Comparison of ENCODE assay signal across 11 cellular contexts in the genomic region with DNA sequence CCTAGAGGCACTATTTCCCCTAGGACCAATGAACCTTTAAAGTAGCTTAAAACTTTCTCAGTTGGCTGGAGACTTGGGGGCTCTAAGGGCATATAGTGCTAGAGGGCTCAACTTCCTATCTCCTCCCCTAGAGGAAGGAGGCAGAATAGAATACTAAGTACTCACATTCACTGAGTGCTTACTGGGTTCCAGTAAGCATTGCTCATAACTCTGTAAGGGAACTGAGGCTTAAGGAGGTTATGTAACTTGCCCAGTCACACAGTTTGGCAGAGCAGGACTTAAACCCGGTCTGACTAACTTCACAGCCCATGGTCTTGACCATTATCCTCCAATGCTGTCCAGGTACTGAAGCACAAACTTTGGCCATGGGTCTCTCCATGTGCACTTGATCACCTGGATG. TPM values are rescaled to one million over a fixed set of nuclear protein-coding genes. Genes with fewer than 3 reads are reported as not detected.
DNase-seq lines count a peak whose midpoint lies in the region; ATAC-seq and TF ChIP-seq lines count a peak whose summit lies in the region.
"Had no signal": no experiment of that assay in that cellular context is flagged by ENCODE, and none has a peak within 500 bp of the region (broad histone marks: within the 10 kb centered on the region; RNA-seq: fewer than 3 reads in every experiment).

No MANE protein-coding gene starts in this region.

- H3K36me3 Mint-ChIP-seq in stimulated activated effector memory CD8-positive, alpha-beta T cell treated with anti-CD3 and anti-CD28 coated beads, Interleukin-12 subunit alpha, Interleukin-12 subunit beta, amount 100 ng/mL, for 72 hours: no peaks in the 10 kb centered on the region
- peaks cover 8% of the 10 kb centered on the region for H3K36me3 Mint-ChIP-seq in T-cell

- TF ChIP-seq CTCF in gastroesophageal sphincter (IDR thresholded peaks at IDR 0.05): peak in 1 of 4 experiments; percentile 16

- H3K27ac Mint-ChIP-seq in stimulated activated effector memory CD8-positive, alpha-beta T cell treated with anti-CD3 and anti-CD28 coated beads, Interleukin-12 subunit alpha, Interleukin-12 subunit beta, amount 100 ng/mL, for 72 hours: no peak overlapping the region
- H3K27ac Mint-ChIP-seq in T-cell: no peak overlapping the region
- H3K27ac Mint-ChIP-seq: activated T-helper 1 cell treated with anti-CD3 and anti-CD28 coated beads, Interleukin-12 subunit alpha, Interleukin-12 subunit beta, Interleukin-2, Interleukin-4 antibody, amounts not matched to agents 30 ng/mL and 10 ng/mL and 1 ng/mL, durations not matched to agents 14 hours and 24 hours and 36 hours had no signal

- H3K4me3 ChIP-seq in gastroesophageal sphincter: no peak overlapping the region

- POLR2A ChIA-PET in T-cell (lab: Charles Lee): interaction anchor here in 1 of 2 donors (1.0 kb wide), 1 partner anchor 10 kb away, joined by 3 read pairs; no protein-coding TSS in a partner anchor

- CTCF ChIA-PET in T-cell (lab: Charles Lee): interaction anchor here (0.6 to 0.9 kb wide), 4 partner anchors 28 to 140 kb away, joined by 3 read pairs; no protein-coding TSS in a partner anchor

- no peak overlapping the region for H3K4me3 Mint-ChIP-seq in stimulated activated effector memory CD8-positive, alpha-beta T cell treated with anti-CD3 and anti-CD28 coated beads, Interleukin-12 subunit alpha, Interleukin-12 subunit beta, amount 100 ng/mL, for 72 hours
- no peak overlapping the region for H3K4me3 Mint-ChIP-seq in T-cell
- H3K4me3 Mint-ChIP-seq: activated T-helper 1 cell treated with anti-CD3 and anti-CD28 coated beads, Interleukin-12 subunit alpha, Interleukin-12 subunit beta, Interleukin-2, Interleukin-4 antibody, amounts not matched to agents 30 ng/mL and 10 ng/mL and 1 ng/mL, durations not matched to agents 14 hours and 24 hours and 36 hours had no signal

- DNase-seq in DMS 273 (lab: John Stamatoyannopoulos, UW; ENCODE audit: unreplicated experiment) (peak; percentile 15), DMS 273 treated with DMSO at 0.1 percent for 48 hours (lab: John Stamatoyannopoulos, UW) (no peak), SIG-M5 treated with dmso at 0.1 percent for 504 hours (lab: John Stamatoyannopoulos, UW; ENCODE audit: unreplicated experiment) (peak; percentile 75), T-cell (no peak)
- no peak for DNase-seq in stimulated activated effector memory CD8-positive, alpha-beta T cell treated with anti-CD3 and anti-CD28 coated beads, Interleukin-12 subunit alpha, Interleukin-12 subunit beta, amount 100 ng/mL, for 72 hours (ENCODE audit: low spot score in 2 of 2)
- DNase-seq: NCI-H2029 had no signal

- WGBS in gastroesophageal sphincter (ENCODE audit: low coverage in 1 of 2), 2 donors: 50% methylated on average over 1 of the region's 1 CpG; no CpG with 5 or more reads in 1 of the 2 donors

- no peak for ATAC-seq in gastroesophageal sphincter
- peak; percentile 79 for ATAC-seq in stimulated activated effector memory CD8-positive, alpha-beta T cell treated with anti-CD3 and anti-CD28 coated beads, Interleukin-12 subunit alpha, Interleukin-12 subunit beta, amount 100 ng/mL, for 72 hours
- no peak for ATAC-seq in GM19467 (IDR thresholded peaks at IDR 0.05; ENCODE audit: unreplicated experiment)
- no peak for ATAC-seq in T-cell (replicated peaks in 1 of 4)
- ATAC-seq in GM21619 (IDR thresholded peaks at IDR 0.05; ENCODE audit: unreplicated experiment): no peak

- no peak for TF ChIP-seq POLR2A in gastroesophageal sphincter (IDR thresholded peaks at IDR 0.05)

- H3K27ac ChIP-seq in gastroesophageal sphincter: peak overlapping the region in 3 of 4 donors; percentile 4 to 79 (median 77)
- H3K27ac ChIP-seq: 22Rv1 had no signal

- peaks cover 2% of the 10 kb centered on the region for H3K4me1 Mint-ChIP-seq in stimulated activated effector memory CD8-positive, alpha-beta T cell treated with anti-CD3 and anti-CD28 coated beads, Interleukin-12 subunit alpha, Interleukin-12 subunit beta, amount 100 ng/mL, for 72 hours
- peaks cover under 1 to 2% (median under 1%) of the 10 kb centered on the region in 3 donors for H3K4me1 Mint-ChIP-seq in T-cell

- TF ChIP-seq EP300 in gastroesophageal sphincter (IDR thresholded peaks at IDR 0.05): no peak

- no peaks in the 10 kb centered on the region for H3K27me3 ChIP-seq in gastroesophageal sphincter

- no peaks in the 10 kb centered on the region for H3K9me3 ChIP-seq in gastroesophageal sphincter

- no peaks in the 10 kb centered on the region for H3K27me3 Mint-ChIP-seq in T-cell

- H3K36me3 ChIP-seq in gastroesophageal sphincter: peaks cover 0 to 5% of the 10 kb centered on the region in 2 donors

- no peaks in the 10 kb centered on the region for H3K9me3 Mint-ChIP-seq in stimulated activated effector memory CD8-positive, alpha-beta T cell treated with anti-CD3 and anti-CD28 coated beads, Interleukin-12 subunit alpha, Interleukin-12 subunit beta, amount 100 ng/mL, for 72 hours
- H3K9me3 Mint-ChIP-seq in T-cell: no peaks in the 10 kb centered on the region
- H3K9me3 Mint-ChIP-seq: activated T-helper 1 cell treated with anti-CD3 and anti-CD28 coated beads, Interleukin-12 subunit alpha, Interleukin-12 subunit beta, Interleukin-2, Interleukin-4 antibody, amounts not matched to agents 30 ng/mL and 10 ng/mL and 1 ng/mL, durations not matched to agents 14 hours and 24 hours and 36 hours had no signal

- peaks cover 10 to 87% (median 15%) of the 10 kb centered on the region in 3 donors for H3K4me1 ChIP-seq in gastroesophageal sphincter

RNA-seq across cellular contexts. Expression of a gene that starts 12.5 kb away (rescaled TPM):
- total RNA-seq in gastroesophageal sphincter (10 to 100 TPM; 50.8 to 80.5 (median 78.0) TPM), T-cell (10 to 100 TPM; 24.2 to 75.5 (median 33.1) TPM)

RNA-seq across cellular contexts. Expression of a gene that starts 13.1 kb away (rescaled TPM):
- 10 to 100 TPM; 11.0 to 30.0 (median 16.3) TPM for total RNA-seq in gastroesophageal sphincter
- total RNA-seq in T-cell: 1 to 10 TPM; 5.2 to 7.9 (median 5.9) TPM

Comparison
In these comparisons a context has a peak if more than half of its experiments do, and no peak if none do; other contexts are left out.
1. DNase-seq: peak in DMS 273 (single experiment) and SIG-M5 treated with dmso at 0.1 percent for 504 hours (single experiment); none in DMS 273 treated with DMSO at 0.1 percent for 48 hours (single experiment), stimulated activated effector memory CD8-positive, alpha-beta T cell treated with anti-CD3 and anti-CD28 coated beads, Interleukin-12 subunit alpha, Interleukin-12 subunit beta, amount 100 ng/mL, for 72 hours (0 of 2) and T-cell (0 of 34).